In the genomic region with DNA sequence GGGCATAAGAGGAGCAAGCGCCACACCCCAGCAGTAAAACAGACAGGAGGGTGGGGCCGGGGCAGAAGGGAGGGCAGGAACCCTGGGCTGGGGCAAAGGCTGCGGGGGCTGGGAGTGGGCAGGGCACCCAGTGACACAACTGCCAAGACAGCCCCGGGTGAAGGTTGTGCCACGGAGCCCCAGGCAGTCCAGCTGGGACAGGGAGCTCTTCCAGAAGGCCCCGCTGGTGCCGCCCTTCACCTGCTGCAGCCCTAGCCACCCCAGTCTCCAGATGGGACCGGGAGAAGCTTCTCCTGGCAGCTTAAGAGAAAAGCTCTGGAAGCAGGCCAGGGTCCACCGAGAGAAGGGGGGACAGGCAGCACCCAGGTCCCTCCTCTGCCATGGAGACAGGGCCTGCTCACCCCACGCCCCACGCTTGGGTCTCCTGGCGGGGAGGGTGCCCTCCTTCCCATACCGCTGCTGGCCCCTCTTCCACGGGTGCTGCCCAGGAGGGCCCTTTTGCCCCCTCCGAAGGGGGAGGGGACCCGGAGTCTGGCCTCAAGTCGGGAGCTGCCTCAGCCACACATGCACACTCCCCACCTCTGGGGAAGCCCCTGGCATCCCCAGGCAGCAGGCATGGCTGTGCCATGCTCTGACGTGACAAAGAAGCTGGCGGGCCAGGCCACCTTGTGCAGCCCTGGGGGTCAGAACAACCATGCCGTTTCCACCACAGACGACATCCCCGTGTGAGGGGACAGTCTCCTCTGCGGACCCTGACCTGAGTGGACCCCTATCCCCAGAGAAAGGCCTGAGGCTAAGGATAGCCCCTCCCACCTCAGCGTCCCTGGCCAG, we compare ENCODE assay signal across 8 cellular contexts. TPM values are rescaled to one million over a fixed set of nuclear protein-coding genes. Genes with fewer than 3 reads are reported as not detected.
DNase-seq lines count a peak whose midpoint lies in the region; ATAC-seq and TF ChIP-seq lines count a peak whose summit lies in the region.

No MANE protein-coding gene starts in this region.

- peaks cover 0 to 5% of the 10 kb centered on the region in 2 donors for H3K27me3 ChIP-seq in left lung
- no peaks in the 10 kb centered on the region for H3K27me3 ChIP-seq in suprapubic skin

- no peaks in the 10 kb centered on the region for H3K9me3 ChIP-seq in left lung
- no peaks in the 10 kb centered on the region for H3K9me3 ChIP-seq in suprapubic skin

- H3K4me1 ChIP-seq in left lung (peaks cover 12 to 29% of the 10 kb centered on the region in 2 donors), suprapubic skin (peaks cover 35% of the 10 kb centered on the region)

- TF ChIP-seq EP300 in suprapubic skin (IDR thresholded peaks at IDR 0.05) = no peak

- 34% methylated on average over 6 of the region's 24 CpGs for WGBS in suprapubic skin

- peaks cover 13% of the 10 kb centered on the region for H3K4me1 Mint-ChIP-seq in activated naive CD8-positive, alpha-beta T cell treated with anti-CD3 and anti-CD28 coated beads for 36 hours

- H3K4me3 ChIP-seq in left lung (peak overlapping the region; percentile 65 to 71), suprapubic skin (peak overlapping the region; percentile 76)

- no peaks in the 10 kb centered on the region for H3K27me3 Mint-ChIP-seq in activated naive CD8-positive, alpha-beta T cell treated with anti-CD3 and anti-CD28 coated beads for 36 hours

- peaks cover 0 to 9% of the 10 kb centered on the region in 2 donors for H3K36me3 ChIP-seq in left lung
- H3K36me3 ChIP-seq in suprapubic skin = peaks cover 3% of the 10 kb centered on the region

- TF ChIP-seq POLR2A in suprapubic skin (IDR thresholded peaks at IDR 0.05) = no peak

- no peak for TF ChIP-seq CTCF in left lung (IDR thresholded peaks at IDR 0.05)
- TF ChIP-seq CTCF in suprapubic skin (IDR thresholded peaks at IDR 0.05) = no peak

- H3K9me3 Mint-ChIP-seq in activated naive CD8-positive, alpha-beta T cell treated with anti-CD3 and anti-CD28 coated beads for 36 hours = peaks cover 1% of the 10 kb centered on the region

- H3K4me3 Mint-ChIP-seq in activated naive CD8-positive, alpha-beta T cell treated with anti-CD3 and anti-CD28 coated beads for 36 hours = peak overlapping the region; percentile 69

- H3K27ac ChIP-seq in left lung = no peak overlapping the region
- H3K27ac ChIP-seq in suprapubic skin = no peak overlapping the region

- intact Hi-C loops in left lung (cut with DNase I) = no loop called here

- peak; percentile 16 for DNase-seq in activated CD8-positive, alpha-beta memory T cell treated with anti-CD3 and anti-CD28 coated beads, Interleukin-2, amount 50 U/mL, for 4 hours
- DNase-seq in activated CD8-positive, alpha-beta memory T cell treated with anti-CD3 and anti-CD28 coated beads for 24 hours = no peak
- DNase-seq in activated naive CD8-positive, alpha-beta T cell treated with anti-CD3 and anti-CD28 coated beads for 36 hours = no peak
- DNase-seq in left lung = peak in 1 of 2 donors; percentile 72
- no peak for DNase-seq in suprapubic skin (ENCODE audit: low spot score in 2 of 2)
- DNase-seq in NCI-H1417 (lab: John Stamatoyannopoulos, UW) = no peak
- DNase-seq in 8988T = no peak

- ATAC-seq in left lung (no peak), GM21526 (IDR thresholded peaks at IDR 0.05; ENCODE audit: low FRiP score, unreplicated experiment) (no peak)

- no peak overlapping the region for H3K27ac Mint-ChIP-seq in activated naive CD8-positive, alpha-beta T cell treated with anti-CD3 and anti-CD28 coated beads for 36 hours

- H3K36me3 Mint-ChIP-seq in activated naive CD8-positive, alpha-beta T cell treated with anti-CD3 and anti-CD28 coated beads for 36 hours = no peaks in the 10 kb centered on the region

RNA-seq across cellular contexts. Expression of gene DGKQ, which starts 1.5 kb away (rescaled TPM):
- 10 to 100 TPM; 12.5 to 14.0 TPM for total RNA-seq in activated naive CD8-positive, alpha-beta T cell treated with anti-CD3 and anti-CD28 coated beads for 36 hours
- total RNA-seq in left lung (10 to 100 TPM; 15.8 to 19.8 TPM), suprapubic skin (10 to 100 TPM; 19.5 to 27.6 (median 23.8) TPM)

RNA-seq across cellular contexts. Expression of gene IDUA, which starts 15.0 kb away (rescaled TPM):
- total RNA-seq in activated naive CD8-positive, alpha-beta T cell treated with anti-CD3 and anti-CD28 coated beads for 36 hours = 1 to 10 TPM; 6.6 to 7.1 TPM
- total RNA-seq in left lung (10 to 100 TPM; 33.6 to 46.8 TPM), suprapubic skin (10 to 100 TPM; 11.0 to 33.1 (median 19.7) TPM)

RNA-seq across cellular contexts. Expression of gene SLC26A1, which starts 21.3 kb away (rescaled TPM):
- under 1 TPM; 0.20 to 0.21 TPM for total RNA-seq in activated naive CD8-positive, alpha-beta T cell treated with anti-CD3 and anti-CD28 coated beads for 36 hours
- total RNA-seq in left lung (under 1 TPM; 0.35 to 0.39 TPM), suprapubic skin (under 1 TPM in 1 of 4 donors, not detected in 3; 0.30 TPM)

RNA-seq across cellular contexts. Expression of gene FGFRL1, which starts 39.5 kb away (rescaled TPM):
- total RNA-seq in activated naive CD8-positive, alpha-beta T cell treated with anti-CD3 and anti-CD28 coated beads for 36 hours = 10 to 100 TPM; 17.0 to 17.2 TPM
- 10 to 100 TPM; 23.5 to 31.2 TPM for total RNA-seq in left lung
- total RNA-seq in suprapubic skin = 10 to 100 TPM in 3 of 4 donors, 1 to 10 TPM in 1; 9.0 to 19.9 (median 12.0) TPM

RNA-seq across cellular contexts. Expression of gene TMEM175, which starts 39.6 kb away (rescaled TPM):
- total RNA-seq in activated naive CD8-positive, alpha-beta T cell treated with anti-CD3 and anti-CD28 coated beads for 36 hours = 10 to 100 TPM; 14.4 to 17.6 TPM
- total RNA-seq in left lung = 10 to 100 TPM; 29.9 to 31.5 TPM
- total RNA-seq in suprapubic skin = 10 to 100 TPM; 41.1 to 98.3 (median 65.3) TPM
